ENCODE assay signal across 10 cellular contexts in the genomic region with DNA sequence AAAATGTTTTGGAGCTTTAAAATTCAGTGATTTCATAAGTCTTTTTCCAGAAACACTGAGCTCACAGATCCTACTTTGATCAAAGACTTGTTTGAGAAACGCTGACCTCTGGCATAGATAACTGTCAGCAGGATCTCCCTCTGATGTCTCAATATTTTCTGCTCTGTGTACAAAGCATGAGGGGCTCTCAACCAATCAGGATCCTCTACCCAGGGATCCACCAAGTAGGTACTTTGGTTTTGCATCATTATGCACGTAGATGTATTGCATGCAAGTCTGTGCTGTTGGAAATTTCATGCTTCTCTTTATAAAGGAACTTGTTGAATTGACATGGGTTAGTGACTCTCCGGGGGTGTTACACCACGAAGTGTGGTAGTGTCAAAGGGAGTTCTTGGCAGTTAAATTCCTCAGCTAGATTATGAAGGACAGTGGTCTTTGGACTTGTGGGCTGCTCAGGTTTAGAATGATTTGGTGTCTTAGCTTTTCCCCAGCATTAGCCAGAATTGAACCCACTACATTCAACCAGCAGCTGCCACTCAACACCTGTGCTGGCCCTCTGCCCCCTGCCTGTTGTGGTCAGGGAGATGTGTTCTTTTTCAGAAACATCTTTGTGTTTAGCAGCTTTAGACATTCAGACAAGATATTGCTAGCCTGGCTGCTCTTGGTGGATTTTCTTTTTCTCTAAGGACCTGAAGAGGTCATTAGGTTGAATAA. TPM values are rescaled to one million over a fixed set of nuclear protein-coding genes. Genes with fewer than 3 reads are reported as not detected.
DNase-seq lines count a peak whose midpoint lies in the region; ATAC-seq, FAIRE-seq and TF ChIP-seq lines count a peak whose summit lies in the region.
"Had no signal": no experiment of that assay in that cellular context is flagged by ENCODE, and none has a peak within 500 bp of the region (broad histone marks: within the 10 kb centered on the region; RNA-seq: fewer than 3 reads in every experiment).

No MANE protein-coding gene starts in this region.

- no peak for DNase-seq in activated CD4-positive, alpha-beta T cell treated with anti-CD3 and anti-CD28 coated beads for 36 hours
- DNase-seq in activated CD4-positive, alpha-beta T cell treated with anti-CD3 and anti-CD28 coated beads for 4 hours, result no peak
- DNase-seq in activated naive CD8-positive, alpha-beta T cell treated with anti-CD3 and anti-CD28 coated beads for 36 hours, result peak; percentile 20
- DNase-seq in medulla oblongata (ENCODE audit: extremely low spot score) (peak; percentile 40), H54 (ENCODE audit: insufficient read length, low spot score) (no peak), GM03348 (ENCODE audit: low spot score) (no peak)
- no peak for DNase-seq in NK-92 treated with Interleukin-12 subunit alpha and Interleukin-12 subunit beta, amount 100 ng/mL, for 24 hours (lab: John Stamatoyannopoulos, UW)
- DNase-seq: left lung, Peyer's patch had no signal

- peak overlapping the region; percentile 73 for H3K4me3 Mint-ChIP-seq in activated CD4-positive, alpha-beta T cell treated with anti-CD3 and anti-CD28 coated beads for 36 hours
- no peak overlapping the region for H3K4me3 Mint-ChIP-seq in activated naive CD8-positive, alpha-beta T cell treated with anti-CD3 and anti-CD28 coated beads for 36 hours

- peak overlapping the region; percentile 25 for H3K27ac Mint-ChIP-seq in activated CD4-positive, alpha-beta T cell treated with anti-CD3 and anti-CD28 coated beads for 36 hours
- peak overlapping the region; percentile 78 for H3K27ac Mint-ChIP-seq in activated naive CD8-positive, alpha-beta T cell treated with anti-CD3 and anti-CD28 coated beads for 36 hours

- POLR2A ChIA-PET in activated CD4-positive, alpha-beta T cell treated with anti-CD3 and anti-CD28 coated beads for 36 hours (lab: Charles Lee), result interaction anchor here (0.7 to 2.7 kb wide), 4 partner anchors 9 to 29 kb away, joined by 3 to 14 read pairs (median 3); no protein-coding TSS in a partner anchor

- no peaks in the 10 kb centered on the region for H3K9me3 Mint-ChIP-seq in activated CD4-positive, alpha-beta T cell treated with anti-CD3 and anti-CD28 coated beads for 36 hours (ENCODE audit: low read depth)
- no peaks in the 10 kb centered on the region for H3K9me3 Mint-ChIP-seq in activated naive CD8-positive, alpha-beta T cell treated with anti-CD3 and anti-CD28 coated beads for 36 hours

- FAIRE-seq in H54 (lab: Jason Lieb, UNC), result no peak

- peak; percentile 10 for ATAC-seq in activated CD4-positive, alpha-beta T cell treated with anti-CD3 and anti-CD28 coated beads for 36 hours
- ATAC-seq: left lung had no signal

- CTCF ChIA-PET in activated CD4-positive, alpha-beta T cell treated with anti-CD3 and anti-CD28 coated beads for 36 hours (lab: Charles Lee), result interaction anchor here (0.6 to 2.3 kb wide), 11 partner anchors 9 to 178 kb away, joined by 3 to 14 read pairs (median 4); a partner anchor contains a TSS

- H3K27me3 Mint-ChIP-seq in activated CD4-positive, alpha-beta T cell treated with anti-CD3 and anti-CD28 coated beads for 36 hours, result no peaks in the 10 kb centered on the region
- H3K27me3 Mint-ChIP-seq in activated naive CD8-positive, alpha-beta T cell treated with anti-CD3 and anti-CD28 coated beads for 36 hours, result no peaks in the 10 kb centered on the region

- peak overlapping the region; percentile 94 for H3K27ac ChIP-seq in temporal lobe (ENCODE audit: low read depth, low read length)

- no peaks in the 10 kb centered on the region for H3K36me3 Mint-ChIP-seq in activated CD4-positive, alpha-beta T cell treated with anti-CD3 and anti-CD28 coated beads for 36 hours (ENCODE audit: low read depth)
- no peaks in the 10 kb centered on the region for H3K36me3 Mint-ChIP-seq in activated naive CD8-positive, alpha-beta T cell treated with anti-CD3 and anti-CD28 coated beads for 36 hours

- TF ChIP-seq POLR2A in H54 (IDR thresholded peaks at IDR 0.05; ENCODE audit: low read depth, low read length), result no peak

- intact Hi-C loops in activated CD4-positive, alpha-beta T cell treated with anti-CD3 and anti-CD28 coated beads for 36 hours (cut with DNase I, micrococcal nuclease), result loop anchor here (2.0 to 10.0 kb wide), 6 partner anchors 89 to 1638 kb away; a partner anchor contains a TSS

- peaks cover 61% of the 10 kb centered on the region for H3K4me1 Mint-ChIP-seq in activated CD4-positive, alpha-beta T cell treated with anti-CD3 and anti-CD28 coated beads for 36 hours
- H3K4me1 Mint-ChIP-seq in activated naive CD8-positive, alpha-beta T cell treated with anti-CD3 and anti-CD28 coated beads for 36 hours, result peaks cover 50% of the 10 kb centered on the region

RNA-seq across cellular contexts. Expression of a gene that starts 1.7 kb away (rescaled TPM):
- total RNA-seq in activated CD4-positive, alpha-beta T cell treated with anti-CD3 and anti-CD28 coated beads for 36 hours, result 10 to 100 TPM in 1 of 2 experiments, 1 to 10 TPM in 1; 10.0 to 14.0 TPM
- total RNA-seq in activated naive CD8-positive, alpha-beta T cell treated with anti-CD3 and anti-CD28 coated beads for 36 hours, result 1 to 10 TPM; 5.6 to 7.3 TPM
- total RNA-seq in temporal lobe, result 66.6 TPM

RNA-seq across cellular contexts. Expression of a gene that starts 16.8 kb away (rescaled TPM):
- total RNA-seq in activated CD4-positive, alpha-beta T cell treated with anti-CD3 and anti-CD28 coated beads for 36 hours, result not detected
- total RNA-seq in activated naive CD8-positive, alpha-beta T cell treated with anti-CD3 and anti-CD28 coated beads for 36 hours, result not detected
- not detected for total RNA-seq in temporal lobe

RNA-seq across cellular contexts. Expression of a gene that starts 23.0 kb away (rescaled TPM):
- total RNA-seq in activated CD4-positive, alpha-beta T cell treated with anti-CD3 and anti-CD28 coated beads for 36 hours, result not detected
- not detected for total RNA-seq in activated naive CD8-positive, alpha-beta T cell treated with anti-CD3 and anti-CD28 coated beads for 36 hours
- total RNA-seq in temporal lobe, result 0.25 TPM

RNA-seq across cellular contexts. Expression of a gene that starts 23.9 kb away (rescaled TPM):
- total RNA-seq in activated CD4-positive, alpha-beta T cell treated with anti-CD3 and anti-CD28 coated beads for 36 hours, result not detected
- not detected for total RNA-seq in activated naive CD8-positive, alpha-beta T cell treated with anti-CD3 and anti-CD28 coated beads for 36 hours
- 7.4 TPM for total RNA-seq in temporal lobe

RNA-seq across cellular contexts. Expression of a gene that starts 56.1 kb away (rescaled TPM):
- total RNA-seq in activated CD4-positive, alpha-beta T cell treated with anti-CD3 and anti-CD28 coated beads for 36 hours, result 10 to 100 TPM; 32.1 to 49.7 TPM
- 10 to 100 TPM; 45.8 to 47.0 TPM for total RNA-seq in activated naive CD8-positive, alpha-beta T cell treated with anti-CD3 and anti-CD28 coated beads for 36 hours
- 5.7 TPM for total RNA-seq in temporal lobe

Comparison
In these comparisons a context has a peak if more than half of its experiments do, and no peak if none do; other contexts are left out.
1. DNase-seq: peak in activated naive CD8-positive, alpha-beta T cell treated with anti-CD3 and anti-CD28 coated beads for 36 hours (single experiment) and medulla oblongata (single experiment); none in activated CD4-positive, alpha-beta T cell treated with anti-CD3 and anti-CD28 coated beads for 36 hours (single experiment), activated CD4-positive, alpha-beta T cell treated with anti-CD3 and anti-CD28 coated beads for 4 hours (0 of 2), H54 (single experiment), GM03348 (single experiment) and NK-92 treated with Interleukin-12 subunit alpha and Interleukin-12 subunit beta, amount 100 ng/mL, for 24 hours (single experiment).